ENCODE assay signal across 32 cellular contexts in the genomic region with DNA sequence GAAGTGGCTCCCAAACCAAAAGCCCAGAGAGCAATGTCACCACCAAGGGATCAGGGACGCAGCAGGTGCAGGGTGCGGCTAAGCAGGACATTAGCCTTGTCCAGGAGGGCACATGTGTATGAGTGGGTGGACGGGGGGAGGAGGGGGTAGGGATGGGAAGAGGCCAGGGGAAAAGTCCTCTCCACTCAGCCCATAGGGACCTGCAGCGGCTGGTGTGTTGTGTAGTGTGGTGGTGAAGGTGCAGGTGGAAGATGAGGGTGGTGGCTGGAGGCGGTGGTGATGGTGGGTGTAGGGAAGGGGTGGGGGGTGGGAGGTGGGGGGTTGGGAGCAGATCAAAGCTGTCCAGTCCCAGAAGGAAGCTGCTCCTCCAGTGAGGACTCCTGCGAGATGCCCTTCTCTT.
"Had no signal": no experiment of that assay in that cellular context is flagged by ENCODE, and none has a peak within 500 bp of the region (broad histone marks: within the 10 kb centered on the region; RNA-seq: fewer than 3 reads in every experiment).

No MANE protein-coding gene starts in this region.

- H3K4me3 Mint-ChIP-seq: activated CD4-positive, alpha-beta T cell treated with anti-CD3 and anti-CD28 coated beads, Interleukin-2, amount 10 ng/mL, durations not matched to agents 24 days and 14 days; activated CD8-positive, alpha-beta T cell treated with anti-CD3 and anti-CD28 coated beads, Interleukin-2, amount 10 ng/mL, durations not matched to agents 7 days and 5 days; activated naive CD4-positive, alpha-beta T cell treated with anti-CD3 and anti-CD28 coated beads for 36 hours; activated naive CD8-positive, alpha-beta T cell; activated naive CD8-positive, alpha-beta T cell treated with anti-CD3 and anti-CD28 coated beads, Interleukin-2, amount 50 U/mL, for 24 hours; activated T-cell treated with anti-CD3 and anti-CD28 coated beads, Interleukin-2, amount 50 U/mL, for 4 hours; activated T-helper 1 cell treated with anti-CD3 and anti-CD28 coated beads, Interleukin-12 subunit alpha, Interleukin-12 subunit beta, Interleukin-2, Interleukin-4 antibody, amounts not matched to agents 30 ng/mL and 10 ng/mL and 1 ng/mL, durations not matched to agents 14 hours and 24 hours and 36 hours; brain had no signal

- H3K27ac Mint-ChIP-seq: activated CD4-positive, alpha-beta T cell treated with anti-CD3 and anti-CD28 coated beads, Interleukin-2, amount 10 ng/mL, durations not matched to agents 24 days and 14 days; activated CD8-positive, alpha-beta T cell treated with anti-CD3 and anti-CD28 coated beads, Interleukin-2, amount 10 ng/mL, durations not matched to agents 7 days and 5 days; activated naive CD4-positive, alpha-beta T cell treated with anti-CD3 and anti-CD28 coated beads for 36 hours; activated naive CD8-positive, alpha-beta T cell; activated naive CD8-positive, alpha-beta T cell treated with anti-CD3 and anti-CD28 coated beads, Interleukin-2, amount 50 U/mL, for 24 hours; activated T-helper 1 cell treated with anti-CD3 and anti-CD28 coated beads, Interleukin-12 subunit alpha, Interleukin-12 subunit beta, Interleukin-2, Interleukin-4 antibody, amounts not matched to agents 30 ng/mL and 10 ng/mL and 1 ng/mL, durations not matched to agents 14 hours and 24 hours and 36 hours had no signal

- H3K4me3 ChIP-seq: MG63, SJCRH30, SK-N-MC had no signal

- H3K9me3 ChIP-seq: MG63, SJCRH30 had no signal

- H3K27me3 ChIP-seq: MG63 had no signal

- H3K9me3 Mint-ChIP-seq: activated CD4-positive, alpha-beta T cell treated with anti-CD3 and anti-CD28 coated beads, Interleukin-2, amount 10 ng/mL, durations not matched to agents 24 days and 14 days; activated naive CD4-positive, alpha-beta T cell treated with anti-CD3 and anti-CD28 coated beads for 36 hours; activated naive CD8-positive, alpha-beta T cell treated with anti-CD3 and anti-CD28 coated beads, Interleukin-2, amount 50 U/mL, for 24 hours; activated T-cell treated with anti-CD3 and anti-CD28 coated beads, Interleukin-2, amount 50 U/mL, for 4 hours; activated T-helper 1 cell treated with anti-CD3 and anti-CD28 coated beads, Interleukin-12 subunit alpha, Interleukin-12 subunit beta, Interleukin-2, Interleukin-4 antibody, amounts not matched to agents 30 ng/mL and 10 ng/mL and 1 ng/mL, durations not matched to agents 14 hours and 24 hours and 36 hours had no signal

- DNase-seq: activated CD4-positive, alpha-beta T cell treated with anti-CD3 and anti-CD28 coated beads for 1 hour; activated CD4-positive, alpha-beta T cell treated with anti-CD3 and anti-CD28 coated beads, Interleukin-2, amount 10 ng/mL, durations not matched to agents 24 days and 14 days; activated CD4-positive, alpha-beta T cell treated with anti-CD3 and anti-CD28 coated beads, Interleukin-2, amount 50 U/mL, for 48 hours; activated CD4-positive, CD25-positive, alpha-beta regulatory T cell; activated CD8-positive, alpha-beta memory T cell treated with anti-CD3 and anti-CD28 coated beads, Interleukin-2, amount 50 U/mL, for 4 hours; activated CD8-positive, alpha-beta T cell treated with anti-CD3 and anti-CD28 coated beads, Interleukin-2, amount 10 ng/mL, durations not matched to agents 7 days and 5 days; activated gamma-delta T cell treated with Interleukin-2 at 50 U/mL for 16 hours; activated naive CD4-positive, alpha-beta T cell treated with anti-CD3 and anti-CD28 coated beads for 36 hours; activated naive CD8-positive, alpha-beta T cell treated with anti-CD3 and anti-CD28 coated beads, Interleukin-2, amount 50 U/mL, for 24 hours; activated T-cell treated with anti-CD3 and anti-CD28 coated beads for 4 hours; activated T-cell treated with anti-CD3 and anti-CD28 coated beads, Interleukin-2, amount 50 U/mL, for 4 hours; anterior cingulate cortex; cerebellar nuclear complex; Kasumi-1; KG1; MG63; NCI-H1092; NCI-H1436 treated with DMSO at 0.1 percent for 48 hours; NCI-H1694 treated with DMSO at 0.1 percent for 48 hours; NCI-H2029; NCI-H345; NCI-H524 treated with DMSO at 0.1 percent for 48 hours; SW 1271; T-helper 1 cell; T1000; WERI-Rb-1 had no signal

- H3K27me3 Mint-ChIP-seq: activated naive CD8-positive, alpha-beta T cell; activated naive CD8-positive, alpha-beta T cell treated with anti-CD3 and anti-CD28 coated beads, Interleukin-2, amount 50 U/mL, for 24 hours had no signal

- H3K36me3 ChIP-seq: MG63, SJCRH30, WERI-Rb-1 had no signal

- H3K36me3 Mint-ChIP-seq: activated naive CD8-positive, alpha-beta T cell; brain had no signal

- H3K27ac ChIP-seq: SJCRH30, SK-N-MC, WERI-Rb-1 had no signal

- ATAC-seq: activated CD8-positive, alpha-beta T cell treated with anti-CD3 and anti-CD28 coated beads, Interleukin-2, amount 10 ng/mL, durations not matched to agents 7 days and 5 days; activated naive CD8-positive, alpha-beta T cell treated with anti-CD3 and anti-CD28 coated beads, Interleukin-2, amount 50 U/mL, for 24 hours; activated T-cell treated with anti-CD3 and anti-CD28 coated beads, Interleukin-2, amount 50 U/mL, for 4 hours; Panc1 had no signal
